ENCODE assay signal across 1 cellular context in the genomic region with DNA sequence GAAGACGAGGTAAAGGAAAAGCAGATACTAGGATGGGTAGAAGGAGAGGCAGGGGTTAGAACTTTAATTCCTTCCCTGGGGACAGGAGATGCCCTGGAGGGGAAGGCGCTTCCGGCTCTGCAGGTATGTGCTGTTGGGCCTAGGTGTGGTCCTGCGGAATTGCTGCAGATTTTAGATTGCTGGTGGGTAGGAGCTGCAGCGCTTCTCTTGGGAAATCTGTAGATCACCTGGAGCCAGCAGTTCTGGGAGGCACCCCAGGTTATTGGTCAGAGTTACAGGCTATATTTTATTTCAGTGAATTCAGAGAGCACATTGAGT.
TF ChIP-seq lines count a peak whose summit lies in the region.

No MANE protein-coding gene starts in this region.

TF ChIP-seq in H1, 55 proteins besides CTCF, POLR2A, EP300 and RAD21 (continued from another document):
- TF ChIP-seq, protein P1, sequence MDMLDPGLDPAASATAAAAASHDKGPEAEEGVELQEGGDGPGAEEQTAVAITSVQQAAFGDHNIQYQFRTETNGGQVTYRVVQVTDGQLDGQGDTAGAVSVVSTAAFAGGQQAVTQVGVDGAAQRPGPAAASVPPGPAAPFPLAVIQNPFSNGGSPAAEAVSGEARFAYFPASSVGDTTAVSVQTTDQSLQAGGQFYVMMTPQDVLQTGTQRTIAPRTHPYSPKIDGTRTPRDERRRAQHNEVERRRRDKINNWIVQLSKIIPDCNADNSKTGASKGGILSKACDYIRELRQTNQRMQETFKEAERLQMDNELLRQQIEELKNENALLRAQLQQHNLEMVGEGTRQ (IDR thresholded peaks at IDR 0.05; ENCODE audit: low read length) = no peak
- TF ChIP-seq SIX5 (IDR thresholded peaks at IDR 0.05; ENCODE audit: low read depth, low read length) (no peak), MAFK (IDR thresholded peaks at IDR 0.05; ENCODE audit: low read depth, low read length) (no peak), RFX5 (IDR thresholded peaks at IDR 0.05; ENCODE audit: borderline replicate concordance, low read depth, low read length) (no peak), SIN3A (conservative IDR thresholded peaks at IDR 0.05 in 1 of 2, IDR thresholded peaks at IDR 0.05 in 1 of 2; ENCODE audit: low read depth in 1 of 2, low read length in 2 of 2) (no peak), POLR2AphosphoS5 (IDR thresholded peaks at IDR 0.05; ENCODE audit: low read depth, low read length) (no peak), CREB1 (IDR thresholded peaks at IDR 0.05) (no peak), YY1 (IDR thresholded peaks at IDR 0.05; ENCODE audit: low read depth, low read length) (no peak), NANOG (IDR thresholded peaks at IDR 0.05; ENCODE audit: insufficient read depth, low read depth, low read length, poor library complexity, severe bottlenecking) (no peak), GTF2F1 (IDR thresholded peaks at IDR 0.05; ENCODE audit: borderline replicate concordance, low read depth, low read length) (no peak), HDAC2 (IDR thresholded peaks at IDR 0.05; ENCODE audit: borderline replicate concordance in 1 of 2, low read depth in 2 of 2, low read length in 2 of 2) (no peak), RBBP5 (IDR thresholded peaks at IDR 0.05; ENCODE audit: borderline replicate concordance, low read depth, low read length) (no peak), TAF1 (IDR thresholded peaks at IDR 0.05; ENCODE audit: low read depth, low read length) (no peak), CBX8 (IDR thresholded peaks at IDR 0.05; ENCODE audit: borderline replicate concordance, low read depth, low read length) (no peak), TEAD4 (IDR thresholded peaks at IDR 0.05; ENCODE audit: low read depth, low read length) (no peak)
- TF ChIP-seq, protein P2, sequence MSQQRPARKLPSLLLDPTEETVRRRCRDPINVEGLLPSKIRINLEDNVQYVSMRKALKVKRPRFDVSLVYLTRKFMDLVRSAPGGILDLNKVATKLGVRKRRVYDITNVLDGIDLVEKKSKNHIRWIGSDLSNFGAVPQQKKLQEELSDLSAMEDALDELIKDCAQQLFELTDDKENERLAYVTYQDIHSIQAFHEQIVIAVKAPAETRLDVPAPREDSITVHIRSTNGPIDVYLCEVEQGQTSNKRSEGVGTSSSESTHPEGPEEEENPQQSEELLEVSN (IDR thresholded peaks at IDR 0.05) = no peak
